In the genomic region with DNA sequence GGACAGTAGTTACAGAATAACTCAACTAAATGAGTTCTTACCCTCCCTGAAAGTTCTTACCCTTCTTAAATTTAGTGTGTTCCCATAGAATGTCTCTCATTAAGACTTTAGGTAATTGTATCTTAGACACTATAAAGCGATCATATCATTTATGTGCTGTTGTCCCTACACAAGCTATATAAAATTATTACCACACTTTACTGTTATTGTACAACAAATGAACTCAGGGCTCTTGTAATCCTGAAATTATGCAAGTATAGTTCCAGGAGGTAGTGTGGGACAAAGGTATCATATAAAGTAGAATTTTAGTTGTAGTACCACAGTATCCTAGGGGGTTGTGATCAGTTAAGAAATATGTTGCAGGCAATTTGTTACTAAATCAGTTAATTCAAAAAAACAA, we compare ENCODE assay signal across 18 cellular contexts.
DNase-seq lines count a peak whose midpoint lies in the region; ATAC-seq and TF ChIP-seq lines count a peak whose summit lies in the region.
"Had no signal": no experiment of that assay in that cellular context is flagged by ENCODE, and none has a peak within 500 bp of the region (broad histone marks: within the 10 kb centered on the region; RNA-seq: fewer than 3 reads in every experiment).

No MANE protein-coding gene starts in this region.

- DNase-seq in T-helper 1 cell (no peak), esophagus squamous epithelium (lab: John Stamatoyannopoulos, UW) (no peak), activated gamma-delta T cell treated with Interleukin-2 at 50 U/mL for 16 hours (no peak), aorta (no peak), mucosa of gallbladder (ENCODE audit: low spot score) (no peak)
- DNase-seq: CD4-positive, alpha-beta memory T cell; DMS79; GDM1; GOT3; H7; HFFc6 had no signal

- no peak for ATAC-seq in aorta (ENCODE audit: low FRiP score)
- ATAC-seq: A549, HCT116 had no signal

- intact Hi-C loops in esophagus squamous epithelium (cut with DNase I) (no loop called here), aorta (cut with DNase I) (no loop called here)

- H3K27me3 Mint-ChIP-seq in T-helper 1 cell treated with Interleukin-12 subunit alpha and Interleukin-12 subunit beta and Interleukin-4 antibody, amounts not matched to agents 30 μg/mL and 1 μg/mL, for 36 hours (ENCODE audit: low read depth): no peaks in the 10 kb centered on the region
- H3K27me3 Mint-ChIP-seq: CD4-positive, alpha-beta memory T cell had no signal

- peaks cover 0 to 56% (median 13%) of the 10 kb centered on the region in 3 donors for H3K4me1 ChIP-seq in esophagus squamous epithelium
- H3K4me1 ChIP-seq in neutrophil (ENCODE audit: control insufficient read depth in 1 of 2, insufficient read depth in 1 of 2, low read depth in 1 of 2, low read length in 1 of 2): peaks cover 20 to 21% of the 10 kb centered on the region in 2 experiments
- H3K4me1 ChIP-seq in aorta (ENCODE audit: control insufficient read depth in 1 of 2, insufficient read depth in 2 of 2, low read length in 2 of 2): peaks cover 2 to 11% of the 10 kb centered on the region in 2 donors
- H3K4me1 ChIP-seq: A549 had no signal

- TF ChIP-seq CTCF in esophagus squamous epithelium (IDR thresholded peaks at IDR 0.05) (no peak), neutrophil (IDR thresholded peaks at IDR 0.05) (no peak)

- peaks cover 70% of the 10 kb centered on the region for H3K36me3 Mint-ChIP-seq in T-helper 1 cell treated with Interleukin-12 subunit alpha and Interleukin-12 subunit beta and Interleukin-4 antibody, amounts not matched to agents 30 μg/mL and 1 μg/mL, for 36 hours (ENCODE audit: low read depth)

- peak overlapping the region in 3 of 4 donors; percentile 27 to 76 (median 70) for H3K27ac ChIP-seq in esophagus squamous epithelium
- peak overlapping the region; percentile 61 for H3K27ac ChIP-seq in neutrophil
- no peak overlapping the region for H3K27ac ChIP-seq in aorta (ENCODE audit: low read depth in 1 of 2, low read length in 2 of 2)
- H3K27ac ChIP-seq: 22Rv1, A549, C4-2B, HL-60 had no signal

- no peak overlapping the region for H3K4me3 ChIP-seq in esophagus squamous epithelium
- H3K4me3 ChIP-seq in neutrophil (ENCODE audit: low read depth in 1 of 2, low read length in 1 of 2): no peak overlapping the region
- no peak overlapping the region for H3K4me3 ChIP-seq in aorta (ENCODE audit: low read length in 2 of 2)
- H3K4me3 ChIP-seq: A549 had no signal

- peaks cover 45% of the 10 kb centered on the region for H3K4me1 Mint-ChIP-seq in T-helper 1 cell treated with Interleukin-12 subunit alpha and Interleukin-12 subunit beta and Interleukin-4 antibody, amounts not matched to agents 30 μg/mL and 1 μg/mL, for 36 hours (ENCODE audit: low read depth)

- H3K36me3 ChIP-seq in esophagus squamous epithelium (peaks cover 0 to 50% (median 3%) of the 10 kb centered on the region in 3 donors), neutrophil (peaks cover 30% of the 10 kb centered on the region), aorta (ENCODE audit: control insufficient read depth in 1 of 2, insufficient read depth in 2 of 2, low read length in 1 of 2) (peaks cover 11 to 14% of the 10 kb centered on the region in 2 donors)

- peak overlapping the region; percentile 20 for H3K27ac Mint-ChIP-seq in T-helper 1 cell treated with Interleukin-12 subunit alpha and Interleukin-12 subunit beta and Interleukin-4 antibody, amounts not matched to agents 30 μg/mL and 1 μg/mL, for 36 hours
- H3K27ac Mint-ChIP-seq: HFFc6 had no signal

- H3K9me3 Mint-ChIP-seq in T-helper 1 cell treated with Interleukin-12 subunit alpha and Interleukin-12 subunit beta and Interleukin-4 antibody, amounts not matched to agents 30 μg/mL and 1 μg/mL, for 36 hours: no peaks in the 10 kb centered on the region
- H3K9me3 Mint-ChIP-seq: HFFc6 had no signal

- TF ChIP-seq POLR2A in esophagus squamous epithelium (IDR thresholded peaks at IDR 0.05): no peak

- H3K27me3 ChIP-seq in esophagus squamous epithelium (no peaks in the 10 kb centered on the region), neutrophil (no peaks in the 10 kb centered on the region), aorta (ENCODE audit: control insufficient read depth in 1 of 2, insufficient read depth in 2 of 2, low read length in 1 of 2) (no peaks in the 10 kb centered on the region)

- H3K4me3 Mint-ChIP-seq in T-helper 1 cell treated with Interleukin-12 subunit alpha and Interleukin-12 subunit beta and Interleukin-4 antibody, amounts not matched to agents 30 μg/mL and 1 μg/mL, for 36 hours: no peak overlapping the region
- H3K4me3 Mint-ChIP-seq: CD4-positive, alpha-beta memory T cell; HFFc6 had no signal

- 88 to 90% methylated on average over 1 of the region's 1 CpG for WGBS in esophagus squamous epithelium, 2 donors
- 96 to 97% methylated on average over 1 of the region's 1 CpG for WGBS in aorta, 2 donors

- no peaks in the 10 kb centered on the region for H3K9me3 ChIP-seq in esophagus squamous epithelium
- no peaks in the 10 kb centered on the region for H3K9me3 ChIP-seq in neutrophil
- no peaks in the 10 kb centered on the region for H3K9me3 ChIP-seq in aorta (ENCODE audit: control insufficient read depth, low read length)
- H3K9me3 ChIP-seq: A549 had no signal

Comparison
In these comparisons a context has a peak if more than half of its experiments do, and no peak if none do; other contexts are left out.
1. H3K27ac ChIP-seq: peak in esophagus squamous epithelium (3 of 4) and neutrophil (single experiment); none in aorta (0 of 2).